8 cellular contexts compared by ENCODE assay signal in the genomic region with DNA sequence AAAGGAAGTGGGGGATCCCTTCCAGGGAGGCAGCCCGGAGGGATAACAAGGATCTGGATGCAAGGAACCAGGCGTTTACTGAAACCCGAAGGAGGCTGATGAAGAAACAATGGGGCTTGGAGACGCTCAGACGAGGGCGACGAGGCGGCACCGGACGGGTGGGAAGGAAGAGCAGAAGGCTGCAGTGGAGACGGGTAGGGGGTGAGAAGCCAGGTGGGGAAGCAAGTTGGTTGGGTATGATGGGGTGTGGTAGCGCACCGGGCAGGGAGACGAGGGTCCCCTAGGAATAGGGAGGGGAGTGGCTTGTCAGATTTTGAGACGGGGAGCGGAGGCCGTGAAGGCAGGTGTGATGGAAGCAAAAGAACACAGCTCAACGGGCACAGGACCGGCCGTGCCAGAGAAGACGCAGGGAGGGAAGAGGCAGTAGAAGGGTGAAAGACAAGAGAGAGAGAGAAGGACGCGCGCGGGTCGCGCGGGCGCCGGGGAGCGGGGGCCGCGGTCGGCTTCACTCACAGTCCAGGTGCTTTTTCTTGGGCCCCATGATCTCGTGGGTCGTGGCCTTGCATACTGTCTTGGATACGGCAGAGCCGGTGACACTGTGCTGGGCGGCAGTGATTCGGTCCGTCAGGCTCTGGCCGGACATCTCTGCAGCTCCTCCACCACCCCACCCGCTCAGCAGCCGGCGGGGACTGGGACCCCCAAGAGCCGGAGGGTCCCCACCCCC. TPM values are rescaled to one million over a fixed set of nuclear protein-coding genes. Genes with fewer than 3 reads are reported as not detected.
DNase-seq lines count a peak whose midpoint lies in the region; ATAC-seq and TF ChIP-seq lines count a peak whose summit lies in the region.

No MANE protein-coding gene starts in this region.

- ATAC-seq in GM21786 (IDR thresholded peaks at IDR 0.05; ENCODE audit: unreplicated experiment) (peak; percentile 6), lung (ENCODE audit: insufficient read depth, low FRiP score) (peak; percentile 0)

- no peaks in the 10 kb centered on the region for H3K27me3 ChIP-seq in Loucy (ENCODE audit: insufficient read depth, low read length, poor library complexity, severe bottlenecking)
- no peaks in the 10 kb centered on the region for H3K27me3 ChIP-seq in dorsolateral prefrontal cortex
- H3K27me3 ChIP-seq in lung (ENCODE audit: control insufficient read depth, insufficient read depth): no peaks in the 10 kb centered on the region

- H3K9me3 ChIP-seq in Loucy (ENCODE audit: insufficient read depth, low read depth, low read length) (no peaks in the 10 kb centered on the region), lung (ENCODE audit: control insufficient read depth in 2 of 2, insufficient read depth in 1 of 2, low read length in 1 of 2) (no peaks in the 10 kb centered on the region)

- peaks cover 47% of the 10 kb centered on the region for H4K20me1 ChIP-seq in Loucy (ENCODE audit: insufficient read depth, low read length, poor library complexity, severe bottlenecking)

- H3F3A ChIP-seq in Loucy (ENCODE audit: low read depth): no peaks in the 10 kb centered on the region

- H3K9ac ChIP-seq in Loucy (ENCODE audit: low read depth, low read length, poor library complexity, severe bottlenecking): peak overlapping the region; percentile 89

- H3K9me2 ChIP-seq in Loucy (replicated peaks; ENCODE audit: low read depth, low read length): no peaks in the 10 kb centered on the region

- POLR2A ChIA-PET in GM10248 (lab: Yijun Ruan, JAX): interaction anchor here (0.6 to 1.4 kb wide), 4 partner anchors 10 to 233 kb away, joined by 3 to 5 read pairs (median 4); no protein-coding TSS in a partner anchor

- peak overlapping the region; percentile 100 for H3K4me3 Mint-ChIP-seq in activated CD4-positive, alpha-beta T cell treated with anti-CD3 and anti-CD28 coated beads, Interleukin-2, amount 10 ng/mL, durations not matched to agents 24 days and 14 days

- H3K4me1 Mint-ChIP-seq in activated CD4-positive, alpha-beta T cell treated with anti-CD3 and anti-CD28 coated beads, Interleukin-2, amount 10 ng/mL, durations not matched to agents 24 days and 14 days: peaks cover 37% of the 10 kb centered on the region

- CTCF ChIA-PET in GM10248 (lab: Yijun Ruan, JAX): interaction anchor here (0.9 to 4.1 kb wide), 17 partner anchors 10 to 224 kb away, joined by 3 to 22 read pairs (median 4); partner anchors contain the start of gene CCDC83

- TF ChIP-seq CTCF in GM10248 (IDR thresholded peaks at IDR 0.05; ENCODE audit: control extremely low read depth, extremely low read depth, low read depth, missing control alignments) (no peak), Loucy (conservative IDR thresholded peaks at IDR 0.05; ENCODE audit: low read length) (no peak), dorsolateral prefrontal cortex (IDR thresholded peaks at IDR 0.05 in 54 of 56, conservative IDR thresholded peaks at IDR 0.05 in 2 of 56; ENCODE audit: low read depth in 1 of 56, partially characterized antibody in 56 of 56) (no peak), lung (IDR thresholded peaks at IDR 0.05; ENCODE audit: control extremely low read depth, extremely low read depth) (no peak)

- no peaks in the 10 kb centered on the region for H3K36me3 ChIP-seq in Loucy (ENCODE audit: insufficient read depth, low read length)
- H3K36me3 ChIP-seq in lung (ENCODE audit: control insufficient read depth in 2 of 2, insufficient read depth in 2 of 2, low read length in 2 of 2): no peaks in the 10 kb centered on the region

- H3K4me2 ChIP-seq in Loucy (ENCODE audit: low read depth, low read length, poor library complexity, severe bottlenecking): peak overlapping the region; percentile 82

- intact Hi-C loops in activated CD4-positive, alpha-beta T cell treated with anti-CD3 and anti-CD28 coated beads, Interleukin-2, amount 10 ng/mL, durations not matched to agents 24 days and 14 days (cut with micrococcal nuclease): loop anchor here (2.0 to 10.0 kb wide), 5 partner anchors 71 to 403 kb away; partner anchors contain the start of gene CREBZF
- intact Hi-C loops in dorsolateral prefrontal cortex (cut with DNase I): loop anchor here (2.0 to 10.0 kb wide), 7 partner anchors 25 to 147 kb away; no protein-coding TSS in a partner anchor

- DNase-seq in GM10248 (ENCODE audit: extremely low spot score) (peak; percentile 27), dorsolateral prefrontal cortex (peak in 9 of 10 donors; percentile 23 to 64 (median 35)), lung (ENCODE audit: low spot score) (peak; percentile 33), dedifferentiated amniotic fluid mesenchymal stem cell (ENCODE audit: extremely low spot score) (no peak)
- DNase-seq in activated CD4-positive, alpha-beta T cell treated with anti-CD3 and anti-CD28 coated beads, Interleukin-2, amount 10 ng/mL, durations not matched to agents 24 days and 14 days: peak; percentile 83
- DNase-seq in stimulated activated CD8-positive, alpha-beta memory T cell treated with anti-CD3 and anti-CD28 coated beads, Interleukin-2, amount 100 ng/mL, for 48 hours (ENCODE audit: low read depth in 2 of 2): peak; percentile 25 to 26

- H3K4me3 ChIP-seq in Loucy (ENCODE audit: low read length, poor library complexity, severe bottlenecking): peak overlapping the region; percentile 83
- peak overlapping the region; percentile 61 to 100 (median 93) for H3K4me3 ChIP-seq in dorsolateral prefrontal cortex
- H3K4me3 ChIP-seq in lung: peak overlapping the region; percentile 97

- peak overlapping the region; percentile 97 for H3K27ac Mint-ChIP-seq in activated CD4-positive, alpha-beta T cell treated with anti-CD3 and anti-CD28 coated beads, Interleukin-2, amount 10 ng/mL, durations not matched to agents 24 days and 14 days

- no peaks in the 10 kb centered on the region for H3K27me3 Mint-ChIP-seq in activated CD4-positive, alpha-beta T cell treated with anti-CD3 and anti-CD28 coated beads, Interleukin-2, amount 10 ng/mL, durations not matched to agents 24 days and 14 days

- H3K27ac ChIP-seq in dorsolateral prefrontal cortex (peak overlapping the region; percentile 88 to 99 (median 98)), lung (ENCODE audit: low read depth in 1 of 2, low read length in 1 of 2) (peak overlapping the region; percentile 94 to 95)

- peak overlapping the region; percentile 49; the same call in 1 of the 2 replicates for H2AFZ ChIP-seq in Loucy (ENCODE audit: low read length)

- peaks cover 4% of the 10 kb centered on the region for H3K9me3 Mint-ChIP-seq in activated CD4-positive, alpha-beta T cell treated with anti-CD3 and anti-CD28 coated beads, Interleukin-2, amount 10 ng/mL, durations not matched to agents 24 days and 14 days

- peaks cover 28% of the 10 kb centered on the region for H3K36me3 Mint-ChIP-seq in activated CD4-positive, alpha-beta T cell treated with anti-CD3 and anti-CD28 coated beads, Interleukin-2, amount 10 ng/mL, durations not matched to agents 24 days and 14 days (ENCODE audit: low read depth)

- H3K79me2 ChIP-seq in Loucy (ENCODE audit: insufficient read depth, low read length): peaks cover 56% of the 10 kb centered on the region

- H3K4me1 ChIP-seq in Loucy (ENCODE audit: insufficient read depth, low read length, poor library complexity, severe bottlenecking): peaks cover 27% of the 10 kb centered on the region
- H3K4me1 ChIP-seq in lung (ENCODE audit: control insufficient read depth in 2 of 2, insufficient read depth in 2 of 2, low read length in 2 of 2): peaks cover 4 to 10% of the 10 kb centered on the region in 2 donors

- 0 to 1% methylated on average over 39 to 46 of the region's 46 CpGs for WGBS in lung, 2 donors

RNA-seq across cellular contexts. Expression of gene PICALM, which starts 0.6 kb away (rescaled TPM):
- total RNA-seq in activated CD4-positive, alpha-beta T cell treated with anti-CD3 and anti-CD28 coated beads, Interleukin-2, amount 10 ng/mL, durations not matched to agents 24 days and 14 days: 141 and 156 TPM in 2 replicates
- 100 to 1,000 TPM; 218 to 547 (median 291) TPM for total RNA-seq in dorsolateral prefrontal cortex
- total RNA-seq in lung: 100 to 1,000 TPM; 162 to 454 TPM
- 100 to 1,000 TPM in 1 of 2 donors, 10 to 100 TPM in 1; 56.8 to 142 TPM for polyA plus RNA-seq in lung
